25 cellular contexts compared by ENCODE assay signal in the genomic region with DNA sequence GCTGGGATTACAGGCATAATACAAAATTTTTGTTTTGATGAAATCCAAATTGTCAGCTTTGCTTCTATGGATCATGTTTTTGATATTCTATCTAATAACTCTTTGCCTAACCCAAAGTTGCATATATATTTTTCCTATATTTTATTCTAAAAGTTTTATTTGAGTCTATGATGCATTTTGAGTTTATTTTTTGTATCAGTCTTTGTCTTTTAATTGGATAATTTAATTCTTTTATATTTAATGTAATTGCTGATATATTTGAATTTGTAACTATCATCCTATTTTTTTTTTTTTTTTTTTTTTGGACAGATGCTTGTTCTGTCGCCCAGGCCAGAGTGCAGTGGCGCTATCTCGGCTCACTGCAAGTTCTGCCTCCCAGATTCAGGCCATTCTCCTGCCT. TPM values are rescaled to one million over a fixed set of nuclear protein-coding genes. Genes with fewer than 3 reads are reported as not detected.
DNase-seq lines count a peak whose midpoint lies in the region; ATAC-seq, FAIRE-seq and TF ChIP-seq lines count a peak whose summit lies in the region.
"Had no signal": no experiment of that assay in that cellular context is flagged by ENCODE, and none has a peak within 500 bp of the region (broad histone marks: within the 10 kb centered on the region; RNA-seq: fewer than 3 reads in every experiment).

No MANE protein-coding gene starts in this region.

- DNase-seq in GM12878 (ENCODE audit: low read depth, low spot score), result no peak
- no peak for DNase-seq in effector memory CD8-positive, alpha-beta T cell
- DNase-seq in PC-9, result no peak
- DNase-seq: 8988T; ACHN; AML-193; BE2C; CD4-positive, alpha-beta T cell; CD8-positive, alpha-beta memory T cell; COR-L47; DMS153; DND-41; EL; GDM1; H9; HFFc6 had no signal

- H3K79me2 ChIP-seq in GM12878 (ENCODE audit: control insufficient read depth, insufficient read depth, low read length), result no peaks in the 10 kb centered on the region
- H3K79me2 ChIP-seq in PC-9 (ENCODE audit: low read depth), result no peaks in the 10 kb centered on the region

- CTCF ChIA-PET in HEK293 (lab: Yijun Ruan, JAX), result interaction anchor here (0.6 to 1.0 kb wide), 2 partner anchors 17 to 21 kb away, joined by 3 read pairs; no protein-coding TSS in a partner anchor
- CTCF ChIA-PET in GM12878 (lab: Yijun Ruan, JAX), result no interaction called here
- CTCF ChIA-PET in PC-9 (lab: Charles Lee), result no interaction called here

- peak overlapping the region; percentile 10 to 91 for H3K27ac Mint-ChIP-seq in effector memory CD8-positive, alpha-beta T cell
- H3K27ac Mint-ChIP-seq: CD4-positive, alpha-beta T cell; GM23338; H9; HFFc6 had no signal

- no peak for TF ChIP-seq EP300 in GM12878 (IDR thresholded peaks at IDR 0.05; ENCODE audit: borderline replicate concordance in 1 of 2, control insufficient read depth in 1 of 2, low read depth in 2 of 2, low read length in 2 of 2)

- BruUV-seq in GM12878 (replicated peaks; lab: Mats Ljungman, UMichigan) (no TSS peak), PC-9 (replicated peaks; lab: Mats Ljungman, UMichigan) (no TSS peak)

- H3K27ac ChIP-seq in HEK293 (ENCODE audit: extremely low read depth, low read depth, low read length) (no peak overlapping the region), GM12878 (ENCODE audit: control insufficient read depth, insufficient read depth) (0 out of 2 replicates have a peak overlapping the region, but pooled peaks have one; percentile 31), PC-9 (no peak overlapping the region)
- H3K27ac ChIP-seq: A549; BLaER1 treated with 17β-estradiol and CSF1 and Interleukin-3, amounts not matched to agents 10 nM and 100 nM had no signal

- no peak overlapping the region for H3K4me3 Mint-ChIP-seq in effector memory CD8-positive, alpha-beta T cell
- H3K4me3 Mint-ChIP-seq: CD14-positive monocyte; CD4-positive, alpha-beta T cell; GM23338; H9; HFFc6 had no signal

- RAD21 ChIA-PET in GM12878 (lab: Charles Lee; ENCODE audit: unreplicated experiment), result interaction anchor here (15.7 kb wide), 1 partner anchor 18 kb away, joined by 344 read pairs; the partner anchor contains the start of gene DENND4A

- H3K36me3 ChIP-seq in HEK293 (ENCODE audit: control insufficient read depth in 2 of 2, insufficient read depth in 1 of 2, low read length in 2 of 2) (no peaks in the 10 kb centered on the region), GM12878 (ENCODE audit: control insufficient read depth in 2 of 2, insufficient read depth in 2 of 2, low read length in 1 of 2) (no peaks in the 10 kb centered on the region), PC-9 (ENCODE audit: low read depth) (no peaks in the 10 kb centered on the region)
- H3K36me3 ChIP-seq: BE2C; BLaER1 treated with 17β-estradiol and CSF1 and Interleukin-3, amounts not matched to agents 10 nM and 100 nM had no signal

- no peak for TF ChIP-seq RAD21 in GM12878 (IDR thresholded peaks at IDR 0.05; ENCODE audit: insufficient read depth, low read depth, low read length)

- SMC1A ChIA-PET in GM12878 (lab: Charles Lee; ENCODE audit: uncharacterized antibody, unreplicated experiment), result interaction anchor here (0.8 to 18.4 kb wide), 2 partner anchors 15 to 35 kb away, joined by 3 to 488 read pairs; partner anchors contain the start of gene DENND4A

- H3K9me3 ChIP-seq in HEK293 (ENCODE audit: control insufficient read depth, insufficient read depth, low read depth, low read length) (no peaks in the 10 kb centered on the region), GM12878 (replicated peaks; ENCODE audit: control insufficient read depth, insufficient read depth, low read length) (peaks cover 3% of the 10 kb centered on the region; the same call in 2 of the 3 replicates), PC-9 (ENCODE audit: insufficient read depth, low read depth) (no peaks in the 10 kb centered on the region)
- H3K9me3 ChIP-seq: BE2C had no signal

- H3K27me3 Mint-ChIP-seq in effector memory CD8-positive, alpha-beta T cell, result no peaks in the 10 kb centered on the region
- H3K27me3 Mint-ChIP-seq: CD4-positive, alpha-beta T cell; CD8-positive, alpha-beta memory T cell had no signal

- H3K9ac ChIP-seq in GM12878 (ENCODE audit: control insufficient read depth, insufficient read depth, low read length), result no peak overlapping the region
- H3K9ac ChIP-seq: BLaER1 treated with 17β-estradiol and CSF1 and Interleukin-3, amounts not matched to agents 10 nM and 100 nM had no signal

- no peaks in the 10 kb centered on the region for H3F3A ChIP-seq in PC-9 (ENCODE audit: insufficient read depth, low read depth)

- no peaks in the 10 kb centered on the region for H4K20me1 ChIP-seq in GM12878 (ENCODE audit: control insufficient read depth, insufficient read depth)
- H4K20me1 ChIP-seq in PC-9 (ENCODE audit: insufficient read depth), result no peaks in the 10 kb centered on the region
- H4K20me1 ChIP-seq: BLaER1 treated with 17β-estradiol and CSF1 and Interleukin-3, amounts not matched to agents 10 nM and 100 nM had no signal

- peaks cover 3 to 7% of the 10 kb centered on the region in 2 donors for H3K9me3 Mint-ChIP-seq in effector memory CD8-positive, alpha-beta T cell
- H3K9me3 Mint-ChIP-seq: CD4-positive, alpha-beta T cell had no signal

- H3K27me3 ChIP-seq in GM12878 (replicated peaks in 1 of 2; ENCODE audit: control insufficient read depth in 2 of 2, insufficient read depth in 2 of 2, low read length in 1 of 2) (no peaks in the 10 kb centered on the region), PC-9 (ENCODE audit: insufficient read depth, low read depth) (no peaks in the 10 kb centered on the region)
- H3K27me3 ChIP-seq: BE2C; BLaER1 treated with 17β-estradiol and CSF1 and Interleukin-3, amounts not matched to agents 10 nM and 100 nM had no signal

- POLR2A ChIA-PET in HEK293 (lab: Yijun Ruan, JAX), result interaction anchor here (0.6 kb wide), 1 partner anchor 517 kb away, joined by 6 read pairs; no protein-coding TSS in a partner anchor
- POLR2A ChIA-PET in GM12878 (lab: Charles Lee), result interaction anchor here (1.0 to 16.0 kb wide), 3 partner anchors 9 to 34 kb away, joined by 3 to 260 read pairs (median 5); partner anchors contain the start of gene DENND4A
- POLR2A ChIA-PET in PC-9 (lab: Charles Lee; ENCODE audit: unreplicated experiment), result no interaction called here

- TF ChIP-seq CTCF in HEK293 (tag by site-specific recombination; IDR thresholded peaks at IDR 0.05), result no peak
- TF ChIP-seq CTCF in GM12878 (IDR thresholded peaks at IDR 0.05 in 2 of 3, conservative IDR thresholded peaks at IDR 0.05 in 1 of 3; ENCODE audit: control insufficient read depth in 2 of 3, extremely low read depth in 1 of 3, insufficient read depth in 1 of 3, low read depth in 3 of 3, low read length in 3 of 3), result no peak
- no peak for TF ChIP-seq CTCF in PC-9 (conservative IDR thresholded peaks at IDR 0.05)

- H3K4me3 ChIP-seq in HEK293 (ENCODE audit: low read depth, low read length) (no peak overlapping the region), GM12878 (no peak overlapping the region), PC-9 (no peak overlapping the region)
- H3K4me3 ChIP-seq: A549; BLaER1 treated with 17β-estradiol and CSF1 and Interleukin-3, amounts not matched to agents 10 nM and 100 nM; GM23338 had no signal

- intact Hi-C loops in GM12878 (cut with micrococcal nuclease; ENCODE audit: unreplicated experiment), result no loop called here
- intact Hi-C loops in PC-9 (cut with micrococcal nuclease; ENCODE audit: unreplicated experiment), result no loop called here

- no peak overlapping the region for H3K4me2 ChIP-seq in GM12878 (ENCODE audit: control insufficient read depth, insufficient read depth)
- no peak overlapping the region for H3K4me2 ChIP-seq in PC-9
- H3K4me2 ChIP-seq: A549; BLaER1 treated with 17β-estradiol and CSF1 and Interleukin-3, amounts not matched to agents 10 nM and 100 nM; GM23338 had no signal

- no peaks in the 10 kb centered on the region for H3K4me1 ChIP-seq in HEK293 (ENCODE audit: control insufficient read depth, insufficient read depth, low read length)
- H3K4me1 ChIP-seq in GM12878 (ENCODE audit: control insufficient read depth, insufficient read depth, low read length), result peaks cover 32% of the 10 kb centered on the region
- H3K4me1 ChIP-seq in PC-9 (replicated peaks; ENCODE audit: insufficient read depth), result no peaks in the 10 kb centered on the region
- H3K4me1 ChIP-seq: A549, BE2C had no signal

- in situ Hi-C loops in GM12878 (cut with MboI), result no loop called here

- H3K36me3 Mint-ChIP-seq in effector memory CD8-positive, alpha-beta T cell (ENCODE audit: insufficient read depth), result peaks cover 11% of the 10 kb centered on the region

- peaks cover 9 to 15% of the 10 kb centered on the region in 2 donors for H3K4me1 Mint-ChIP-seq in effector memory CD8-positive, alpha-beta T cell (ENCODE audit: low read depth in 2 of 2)
- H3K4me1 Mint-ChIP-seq: GM23338, H9 had no signal

- H2AFZ ChIP-seq in GM12878 (ENCODE audit: control insufficient read depth, low read depth, low read length), result no peak overlapping the region
- H2AFZ ChIP-seq in PC-9, result no peak overlapping the region
- H2AFZ ChIP-seq: GM23338 had no signal

- no peaks in the 10 kb centered on the region for H3K9me2 ChIP-seq in PC-9 (ENCODE audit: insufficient read depth)

- no peak for TF ChIP-seq POLR2A in GM12878 (IDR thresholded peaks at IDR 0.05; ENCODE audit: low read depth, low read length)

- FAIRE-seq in GM12878 (lab: Jason Lieb, UNC), result no peak

- ATAC-seq in GM12878 (no peak), GM19023 (IDR thresholded peaks at IDR 0.05; ENCODE audit: unreplicated experiment) (no peak), GM19397 (IDR thresholded peaks at IDR 0.05; ENCODE audit: unreplicated experiment) (no peak), GM21786 (IDR thresholded peaks at IDR 0.05; ENCODE audit: unreplicated experiment) (no peak)
- ATAC-seq in effector memory CD8-positive, alpha-beta T cell (replicated peaks), result no peak
- ATAC-seq: A549, GM23338, HCT116 had no signal

- WGBS in GM12878 (ENCODE audit: insufficient coverage, insufficient replicate concordance, low lambda C conversion rate, missing lambda C conversion rate), result no CpG with 5 or more reads among the region's 3 CpGs

RNA-seq across cellular contexts. Expression of gene DENND4A, which starts 19.7 kb away (rescaled TPM):
- 602 and 632 TPM in 2 replicates for total RNA-seq in GM12878 (2013; cell fraction: nucleolus; rRNA removed)
- total RNA-seq in GM12878 (2014; rRNA removed) (54.4 and 60.5 TPM in 2 replicates), GM12878 (2014; rRNA removed; fragmentation: Illumina TruSeq; extraction: Trizol) (81.8 and 87.2 TPM in 2 replicates), GM12878 (2021) (46.7 and 50.1 TPM in 2 replicates), PC-9 (2021) (12.6 and 16.3 TPM in 2 replicates)
- 10.2 TPM for polyA plus RNA-seq in GM12878 (2011; ENCODE audit: low read depth)
- polyA plus RNA-seq in GM12878 (2011; rRNA removed) (65.3 and 97.9 TPM in 2 replicates), GM12878 (2014; fragmentation: Illumina TruSeq; extraction: Trizol) (39.3 and 49.0 TPM in 2 replicates), GM12878 (2014; fragmentation: Nextera tagmentation; extraction: Ambion mirVana) (10 to 100 TPM; 14.2 to 15.4 TPM), GM12878 (2014; rRNA removed) (28.5 and 28.8 TPM in 2 replicates), GM12878 (2016; fragmentation: Nextera tagmentation; extraction: Ambion mirVana) (10 to 100 TPM; 21.6 to 26.8 TPM)
- 23.4 and 27.1 TPM in 2 replicates for polyA plus RNA-seq in GM12878 (2011; cell fraction: cytosol; rRNA removed)
- 56.4 and 58.1 TPM in 2 replicates for polyA plus RNA-seq in GM12878 (2011; cell fraction: nucleus; rRNA removed)
- 23.2 and 28.0 TPM in 2 replicates for polyA plus RNA-seq in GM12878 (2012)
- 188 and 229 TPM in 2 replicates for polyA minus RNA-seq in GM12878 (2011; rRNA and poly(A)+ RNA removed)
- 42.9 and 49.6 TPM in 2 replicates for polyA minus RNA-seq in GM12878 (2011; cell fraction: cytosol; rRNA and poly(A)+ RNA removed)
- polyA minus RNA-seq in GM12878 (2011; cell fraction: nucleus; rRNA and poly(A)+ RNA removed), result 120 and 185 TPM in 2 replicates

RNA-seq across cellular contexts. Expression of gene RAB11A, which starts 57.5 kb away (rescaled TPM):
- total RNA-seq in GM12878 (2013; cell fraction: nucleolus; rRNA removed), result 70.8 and 70.9 TPM in 2 replicates
- total RNA-seq in GM12878 (2014; rRNA removed), result 128 and 141 TPM in 2 replicates
- total RNA-seq in GM12878 (2014; rRNA removed; fragmentation: Illumina TruSeq; extraction: Trizol), result 148 and 152 TPM in 2 replicates
- total RNA-seq in GM12878 (2021), result 182 and 204 TPM in 2 replicates
- 108 TPM for polyA plus RNA-seq in GM12878 (2011; ENCODE audit: low read depth)
- 387 and 412 TPM in 2 replicates for polyA plus RNA-seq in GM12878 (2011; rRNA removed)
- polyA plus RNA-seq in GM12878 (2011; cell fraction: cytosol; rRNA removed), result 245 and 314 TPM in 2 replicates
- 170 and 179 TPM in 2 replicates for polyA plus RNA-seq in GM12878 (2011; cell fraction: nucleus; rRNA removed)
- polyA plus RNA-seq in GM12878 (2012), result 175 and 233 TPM in 2 replicates
- 274 and 338 TPM in 2 replicates for polyA plus RNA-seq in GM12878 (2014; fragmentation: Illumina TruSeq; extraction: Trizol)
- polyA plus RNA-seq in GM12878 (2014; fragmentation: Nextera tagmentation; extraction: Ambion mirVana), result 100 to 1,000 TPM; 155 to 179 TPM
- 218 and 266 TPM in 2 replicates for polyA plus RNA-seq in GM12878 (2014; rRNA removed)
- polyA plus RNA-seq in GM12878 (2016; fragmentation: Nextera tagmentation; extraction: Ambion mirVana), result 100 to 1,000 TPM; 275 to 291 TPM
- polyA minus RNA-seq in GM12878 (2011; rRNA and poly(A)+ RNA removed), result 143 and 310 TPM in 2 replicates
- polyA minus RNA-seq in GM12878 (2011; cell fraction: cytosol; rRNA and poly(A)+ RNA removed), result 48.4 and 63.4 TPM in 2 replicates
- polyA minus RNA-seq in GM12878 (2011; cell fraction: nucleus; rRNA and poly(A)+ RNA removed), result 14.7 and 27.4 TPM in 2 replicates
- total RNA-seq in PC-9 (2021), result 186 and 233 TPM in 2 replicates
